Comparison of ENCODE assay signal across 10 cellular contexts in the genomic region with DNA sequence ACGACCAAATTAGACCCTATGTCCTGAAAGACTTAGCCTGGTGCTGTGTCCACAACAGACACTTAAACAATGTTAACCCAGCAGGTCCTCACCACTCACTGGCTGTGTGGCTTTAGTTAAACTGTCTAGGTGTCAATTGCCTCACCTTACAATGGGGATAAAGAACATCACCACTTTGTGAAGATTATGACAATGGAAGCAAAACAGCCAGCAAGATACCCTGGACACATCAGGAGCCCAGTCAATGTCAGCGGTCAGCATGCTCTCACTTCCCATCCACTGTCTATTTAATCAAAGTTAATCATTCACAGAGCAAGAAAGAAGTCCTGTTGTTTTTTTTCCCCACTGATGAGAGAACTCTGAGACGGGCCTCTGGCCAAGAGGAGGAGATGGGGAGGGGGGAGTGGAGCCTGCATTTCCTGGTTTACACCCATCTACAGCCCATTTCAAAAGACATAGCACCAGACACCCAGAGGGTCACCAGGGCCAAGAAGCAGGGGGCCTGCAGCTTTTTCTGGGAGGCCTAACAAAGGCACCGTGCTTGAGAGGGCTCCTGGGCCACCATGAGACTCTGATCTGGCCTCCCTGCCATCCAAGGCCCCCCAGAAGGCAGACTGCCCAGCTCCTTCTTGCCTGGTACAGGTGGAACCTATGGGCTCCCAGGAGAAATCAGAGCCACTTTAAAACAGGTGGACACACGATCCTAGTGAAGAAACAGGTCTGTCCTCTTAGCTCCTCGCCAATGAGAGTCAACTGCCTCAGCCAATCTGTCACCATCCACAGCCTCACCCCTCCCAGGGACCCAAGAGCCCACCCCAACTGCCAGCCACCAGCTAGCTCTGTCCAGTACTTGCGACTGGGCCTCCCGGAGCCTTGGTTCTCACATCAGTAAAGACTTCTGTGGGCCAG. TPM values are rescaled to one million over a fixed set of nuclear protein-coding genes. Genes with fewer than 3 reads are reported as not detected.
DNase-seq lines count a peak whose midpoint lies in the region; TF ChIP-seq lines count a peak whose summit lies in the region.
"Had no signal": no experiment of that assay in that cellular context is flagged by ENCODE, and none has a peak within 500 bp of the region (broad histone marks: within the 10 kb centered on the region; RNA-seq: fewer than 3 reads in every experiment).

No MANE protein-coding gene starts in this region.

- no peak for TF ChIP-seq POLR2A in spleen (IDR thresholded peaks at IDR 0.05)

- in situ Hi-C loops in G401 (cut with HindIII; ENCODE audit: low sequenced_read_pairs): no loop called here

- H3K27me3 ChIP-seq in HUES48 (ENCODE audit: control insufficient read depth, insufficient read depth, low read length) (no peaks in the 10 kb centered on the region), ascending aorta (no peaks in the 10 kb centered on the region), kidney epithelial cell (ENCODE audit: control insufficient read depth, insufficient read depth, low read length) (no peaks in the 10 kb centered on the region), spleen (replicated peaks in 1 of 7) (no peaks in the 10 kb centered on the region), MM.1S (replicated peaks; ENCODE audit: insufficient read depth, low read length) (no peaks in the 10 kb centered on the region)

- WGBS in spleen, 5 donors: 66 to 82% (median 74%) methylated on average over 8 of the region's 8 CpGs

- H3K4me3 ChIP-seq in HUES48 (ENCODE audit: low read depth, low read length) (no peak overlapping the region), ascending aorta (peak overlapping the region; percentile 2 to 47), kidney epithelial cell (ENCODE audit: low read depth, low read length) (no peak overlapping the region), spleen (no peak overlapping the region), MM.1S (ENCODE audit: low read length) (no peak overlapping the region)

- H3K4me1 ChIP-seq in HUES48 (ENCODE audit: control insufficient read depth, insufficient read depth, low read length) (peaks cover 54% of the 10 kb centered on the region), ascending aorta (peaks cover 49 to 95% of the 10 kb centered on the region in 2 donors), spleen (peaks cover 13 to 100% (median 50%) of the 10 kb centered on the region in 6 donors), MM.1S (ENCODE audit: low read length) (no peaks in the 10 kb centered on the region)

- H3K9me2 ChIP-seq in MM.1S (replicated peaks; ENCODE audit: insufficient read depth, low read length): no peaks in the 10 kb centered on the region

- intact Hi-C loops in ascending aorta (cut with DNase I): loop anchor here (2.0 kb wide), 1 partner anchor 14 kb away; no protein-coding TSS in a partner anchor
- intact Hi-C loops in spleen (cut with DNase I; ENCODE audit: low total_unique reads): no loop called here

- no peaks in the 10 kb centered on the region for H3K36me3 ChIP-seq in HUES48 (ENCODE audit: control insufficient read depth, insufficient read depth, low read length)
- peaks cover 5 to 11% of the 10 kb centered on the region in 2 donors for H3K36me3 ChIP-seq in ascending aorta
- H3K36me3 ChIP-seq in kidney epithelial cell (ENCODE audit: control insufficient read depth, insufficient read depth, low read length): no peaks in the 10 kb centered on the region
- H3K36me3 ChIP-seq in spleen: no peaks in the 10 kb centered on the region
- no peaks in the 10 kb centered on the region for H3K36me3 ChIP-seq in MM.1S (replicated peaks; ENCODE audit: insufficient read depth, low read length)

- no peaks in the 10 kb centered on the region for H3F3A ChIP-seq in MM.1S (ENCODE audit: insufficient read depth, low read length)

- no peak overlapping the region for H3K9ac ChIP-seq in HUES48 (ENCODE audit: low read depth, low read length)
- H3K9ac ChIP-seq in MM.1S (ENCODE audit: low read length): no peak overlapping the region

- H3K9me3 ChIP-seq in HUES48 (ENCODE audit: control insufficient read depth, insufficient read depth, low read length) (no peaks in the 10 kb centered on the region), ascending aorta (no peaks in the 10 kb centered on the region), spleen (no peaks in the 10 kb centered on the region), MM.1S (replicated peaks; ENCODE audit: insufficient read depth, low read length) (no peaks in the 10 kb centered on the region)

- H3K27ac ChIP-seq in HUES48 (ENCODE audit: low read depth, low read length) (peak overlapping the region; percentile 25), ascending aorta (peak overlapping the region; percentile 93), spleen (peak overlapping the region in 7 of 8 donors; percentile 41 to 92 (median 69)), MM.1S (ENCODE audit: low read length) (no peak overlapping the region)

- TF ChIP-seq CTCF in ascending aorta (IDR thresholded peaks at IDR 0.05) (no peak), kidney epithelial cell (IDR thresholded peaks at IDR 0.05; ENCODE audit: insufficient read depth, low read length, poor library complexity, severe bottlenecking) (no peak), spleen (IDR thresholded peaks at IDR 0.05 in 8 of 11, conservative IDR thresholded peaks at IDR 0.05 in 3 of 11) (no peak), MM.1S (IDR thresholded peaks at IDR 0.05; ENCODE audit: low read length) (no peak)

- no peak overlapping the region for H2AFZ ChIP-seq in MM.1S (ENCODE audit: low read length)

- no peak overlapping the region for H3K4me2 ChIP-seq in MM.1S (ENCODE audit: low read depth, low read length)

- no peaks in the 10 kb centered on the region for H3K79me2 ChIP-seq in MM.1S (ENCODE audit: low read length)

- no peaks in the 10 kb centered on the region for H4K20me1 ChIP-seq in MM.1S (ENCODE audit: insufficient read depth, low read length)

- no peak for DNase-seq in ascending aorta (ENCODE audit: low spot score in 2 of 2)
- DNase-seq in kidney epithelial cell (ENCODE audit: low read depth): peak; percentile 83
- DNase-seq in spleen: no peak
- DNase-seq in G401 (ENCODE audit: low spot score): no peak
- DNase-seq in MM.1S: no peak
- no peak for DNase-seq in NCI-H2196 treated with DMSO at 0.1 percent for 48 hours (lab: John Stamatoyannopoulos, UW; ENCODE audit: unreplicated experiment)
- no peak for DNase-seq in NCI-H2107 (lab: John Stamatoyannopoulos, UW)
- DNase-seq: naive B cell, NCI-H774 had no signal

RNA-seq across cellular contexts. Expression of a gene that starts 40.3 kb away (rescaled TPM):
- 814 TPM for total RNA-seq in ascending aorta
- total RNA-seq in kidney epithelial cell: 627 and 715 TPM in 2 replicates
- total RNA-seq in spleen: 100 to 1,000 TPM in 5 of 7 donors, 10 to 100 TPM in 2; 87.3 to 315 (median 121) TPM
- polyA plus RNA-seq in spleen: 10 to 100 TPM; 15.4 to 33.0 (median 26.0) TPM
- total RNA-seq in G401 (2014; rRNA removed; shearing (Covaris generic)): 78.8 and 90.9 TPM in 2 replicates

Comparison
In these comparisons a context has a peak if more than half of its experiments do, and no peak if none do; other contexts are left out.
1. H3K4me3 ChIP-seq: peak in ascending aorta (2 of 2); none in HUES48 (single experiment), kidney epithelial cell (single experiment), spleen (0 of 8) and MM.1S (single experiment).